18 cellular contexts compared by ENCODE assay signal in genomic region chr2:161068670-161069069, GRCh38.
DNase-seq lines count a peak whose midpoint lies in the region; ATAC-seq, FAIRE-seq and TF ChIP-seq lines count a peak whose summit lies in the region.
"Had no signal": no experiment of that assay in that cellular context is flagged by ENCODE, and none has a peak within 500 bp of the region (broad histone marks: within the 10 kb centered on the region; RNA-seq: fewer than 3 reads in every experiment).

No MANE protein-coding gene starts in this region.

- TF ChIP-seq CTCF in DOHH2 (IDR thresholded peaks at IDR 0.05; ENCODE audit: low read depth, low read length, poor library complexity, severe bottlenecking) = no peak

- H3K4me3 ChIP-seq in DOHH2 (ENCODE audit: low read length) = no peak overlapping the region; the same call in 1 of the 2 replicates
- no peak overlapping the region for H3K4me3 ChIP-seq in naive thymus-derived CD4-positive, alpha-beta T cell (ENCODE audit: low read length)
- H3K4me3 ChIP-seq: BLaER1, MG63, SK-N-MC had no signal

- no peaks in the 10 kb centered on the region for H3K27me3 ChIP-seq in DOHH2 (ENCODE audit: control insufficient read depth, low read length)
- H3K27me3 ChIP-seq in naive thymus-derived CD4-positive, alpha-beta T cell (ENCODE audit: control insufficient read depth in 2 of 2, insufficient read depth in 2 of 2, low read length in 2 of 2) = no peaks in the 10 kb centered on the region
- H3K27me3 ChIP-seq: BLaER1, foreskin keratinocyte, MG63 had no signal

- no peak for DNase-seq in RCC 7860 (ENCODE audit: low spot score)
- DNase-seq in fibroblast of peridontal ligament (ENCODE audit: extremely low read depth) = peak; percentile 62
- DNase-seq in COLO829 (ENCODE audit: low spot score) = no peak
- DNase-seq in HTR-8/SVneo (ENCODE audit: insufficient read length, low spot score) = no peak
- DNase-seq in naive thymus-derived CD4-positive, alpha-beta T cell = no peak
- DNase-seq: activated CD4-positive, alpha-beta T cell treated with anti-CD3 and anti-CD28 coated beads for 48 hours; activated naive CD4-positive, alpha-beta T cell treated with anti-CD3 and anti-CD28 coated beads for 36 hours; DMS153; foreskin keratinocyte; left cardiac atrium; MG63; NCI-H2029; stimulated activated CD4-positive, alpha-beta T cell treated with anti-CD3 and anti-CD28 coated beads, Interleukin-4, amount 100 ng/mL, for 4 hours; T1000 had no signal

- ATAC-seq in GM21619 (IDR thresholded peaks at IDR 0.05; ENCODE audit: unreplicated experiment) = peak; percentile 52
- ATAC-seq in naive thymus-derived CD4-positive, alpha-beta T cell = no peak
- ATAC-seq: foreskin keratinocyte, left cardiac atrium had no signal

- POLR2A ChIA-PET in naive thymus-derived CD4-positive, alpha-beta T cell (lab: Charles Lee) = interaction anchor here (0.6 kb wide), 1 partner anchor 12 kb away, joined by 3 read pairs; no protein-coding TSS in a partner anchor

- H4K20me1 ChIP-seq in DOHH2 (ENCODE audit: control insufficient read depth, insufficient read depth, low read depth, low read length) = no peaks in the 10 kb centered on the region
- H4K20me1 ChIP-seq: BLaER1 had no signal

- no peaks in the 10 kb centered on the region for H3K9me3 ChIP-seq in DOHH2 (ENCODE audit: control insufficient read depth, insufficient read depth, low read length)
- H3K9me3 ChIP-seq in naive thymus-derived CD4-positive, alpha-beta T cell (ENCODE audit: control insufficient read depth in 2 of 3, low read length in 3 of 3) = no peaks in the 10 kb centered on the region
- H3K9me3 ChIP-seq: BLaER1, MG63 had no signal

- peak overlapping the region; percentile 34 for H3K4me2 ChIP-seq in DOHH2 (ENCODE audit: low read length)
- H3K4me2 ChIP-seq: BLaER1 had no signal

- H3K4me1 Mint-ChIP-seq in naive thymus-derived CD4-positive, alpha-beta T cell = peaks cover 0 to 29% (median 1%) of the 10 kb centered on the region in 7 donors

- H3K27ac ChIP-seq in DOHH2 (ENCODE audit: low read depth, low read length) = no peak overlapping the region
- H3K27ac ChIP-seq in naive thymus-derived CD4-positive, alpha-beta T cell (ENCODE audit: low read depth, low read length) = no peak overlapping the region
- H3K27ac ChIP-seq: BLaER1, foreskin keratinocyte, SK-N-MC had no signal

- peaks cover 0 to 5% (median 0%) of the 10 kb centered on the region in 5 donors for H3K27me3 Mint-ChIP-seq in naive thymus-derived CD4-positive, alpha-beta T cell

- intact Hi-C loops in naive thymus-derived CD4-positive, alpha-beta T cell (cut with micrococcal nuclease) = loop anchor here in 1 of 2 donors (10.0 kb wide), 1 partner anchor 876 kb away; no protein-coding TSS in a partner anchor

- H3K36me3 ChIP-seq in DOHH2 (ENCODE audit: control insufficient read depth, low read length) = no peaks in the 10 kb centered on the region
- H3K36me3 ChIP-seq in naive thymus-derived CD4-positive, alpha-beta T cell (ENCODE audit: control insufficient read depth in 2 of 3, insufficient read depth in 3 of 3, low read length in 3 of 3) = no peaks in the 10 kb centered on the region
- H3K36me3 ChIP-seq: BLaER1, MG63 had no signal

- peak; percentile 57 for FAIRE-seq in RCC 7860 (lab: Jason Lieb, UNC)
- FAIRE-seq in HTR-8/SVneo (lab: Jason Lieb, UNC) = no peak

- H3K4me1 ChIP-seq in DOHH2 (ENCODE audit: control insufficient read depth, low read length) = peaks cover 41% of the 10 kb centered on the region
- no peaks in the 10 kb centered on the region for H3K4me1 ChIP-seq in naive thymus-derived CD4-positive, alpha-beta T cell (ENCODE audit: control insufficient read depth in 2 of 2, insufficient read depth in 2 of 2, low read length in 2 of 2)
- H3K4me1 ChIP-seq: BLaER1 had no signal

- CTCF ChIA-PET in naive thymus-derived CD4-positive, alpha-beta T cell (lab: Charles Lee) = no interaction called here

- H3K4me3 Mint-ChIP-seq in naive thymus-derived CD4-positive, alpha-beta T cell = no peak overlapping the region
- H3K4me3 Mint-ChIP-seq: activated naive CD4-positive, alpha-beta T cell treated with anti-CD3 and anti-CD28 coated beads for 36 hours had no signal

- H3K9me3 Mint-ChIP-seq in naive thymus-derived CD4-positive, alpha-beta T cell = peaks cover 0 to 14% (median 0%) of the 10 kb centered on the region in 11 donors
- H3K9me3 Mint-ChIP-seq: activated naive CD4-positive, alpha-beta T cell treated with anti-CD3 and anti-CD28 coated beads for 36 hours had no signal

- no peaks in the 10 kb centered on the region for H3K79me2 ChIP-seq in DOHH2 (ENCODE audit: control insufficient read depth, low read length)

- H3F3A ChIP-seq in DOHH2 (ENCODE audit: control insufficient read depth, insufficient read depth) = peaks cover 9% of the 10 kb centered on the region

- H3K9me2 ChIP-seq in DOHH2 (replicated peaks; ENCODE audit: control insufficient read depth, low read length) = no peaks in the 10 kb centered on the region

- no peak overlapping the region for H3K27ac Mint-ChIP-seq in naive thymus-derived CD4-positive, alpha-beta T cell
- H3K27ac Mint-ChIP-seq: activated naive CD4-positive, alpha-beta T cell treated with anti-CD3 and anti-CD28 coated beads for 36 hours had no signal

- peaks cover 0 to 18% (median 0%) of the 10 kb centered on the region in 5 donors for H3K36me3 Mint-ChIP-seq in naive thymus-derived CD4-positive, alpha-beta T cell
